8 cellular contexts compared by ENCODE assay signal in the genomic region with DNA sequence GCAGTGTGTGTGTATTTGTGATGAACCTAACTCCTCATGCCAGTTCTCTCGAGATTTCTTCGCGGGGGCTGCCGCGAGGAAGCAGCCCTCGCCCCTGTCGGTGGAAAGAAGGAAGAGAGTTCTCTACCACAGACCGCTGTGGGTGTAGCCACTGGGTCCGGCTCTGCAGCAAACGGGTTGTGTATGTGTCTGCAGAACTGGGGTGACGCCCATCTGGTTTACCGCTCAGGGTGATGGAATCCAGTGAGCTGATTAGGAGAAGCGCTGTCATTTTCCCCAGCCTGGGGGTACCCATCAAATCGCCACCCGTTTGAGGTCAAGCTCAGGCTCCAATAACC. TPM values are rescaled to one million over a fixed set of nuclear protein-coding genes. Genes with fewer than 3 reads are reported as not detected.
A peak's percentile ranks its signal among the peaks of the same experiment; 100 is the strongest.
DNase-seq lines count a peak whose midpoint lies in the region; FAIRE-seq and TF ChIP-seq lines count a peak whose summit lies in the region.

No MANE protein-coding gene starts in this region.

- TF ChIP-seq CTCF in breast epithelium (IDR thresholded peaks at IDR 0.05) (peak in 1 of 3 donors; percentile 12), MCF 10A (IDR thresholded peaks at IDR 0.05; ENCODE audit: unreplicated experiment) (no peak), fibroblast of mammary gland (conservative IDR thresholded peaks at IDR 0.05; ENCODE audit: control insufficient read depth, insufficient read depth, low read depth, low read length) (no peak)

- no peaks in the 10 kb centered on the region for H3K36me3 Mint-ChIP-seq in MCF 10A (ENCODE audit: insufficient read depth, unreplicated experiment)
- no peaks in the 10 kb centered on the region for H3K36me3 Mint-ChIP-seq in activated CD4-positive, alpha-beta memory T cell treated with anti-CD3 and anti-CD28 coated beads, Interleukin-2, amount 10 ng/mL, durations not matched to agents 7 days and 5 days (ENCODE audit: low read depth)

- H3K27ac ChIP-seq in breast epithelium, result no peak overlapping the region
- H3K27ac ChIP-seq in small intestine (ENCODE audit: low read depth in 1 of 2, low read length in 1 of 2), result no peak overlapping the region

- H3K27me3 ChIP-seq in breast epithelium (no peaks in the 10 kb centered on the region), small intestine (ENCODE audit: control insufficient read depth in 2 of 2, insufficient read depth in 2 of 2, low read length in 2 of 2) (no peaks in the 10 kb centered on the region)

- POLR2A ChIA-PET in MCF 10A (lab: Yijun Ruan, JAX) (interaction anchor here (0.5 kb wide), 1 partner anchor 167 kb away, joined by 3 read pairs; no protein-coding TSS in a partner anchor), HEK293T (lab: Yijun Ruan, JAX) (no interaction called here)
- POLR2A ChIA-PET in activated CD4-positive, alpha-beta memory T cell treated with anti-CD3 and anti-CD28 coated beads, Interleukin-2, amount 10 ng/mL, durations not matched to agents 7 days and 5 days (lab: Charles Lee), result interaction anchor here (0.6 to 6.4 kb wide), 16 partner anchors 10 to 470 kb away, joined by 3 to 107 read pairs (median 7); a partner anchor contains a TSS

- BruUV-seq in MCF 10A (replicated peaks; lab: Mats Ljungman, UMichigan), result no TSS peak

- H3K36me3 ChIP-seq in breast epithelium (no peaks in the 10 kb centered on the region), small intestine (ENCODE audit: control insufficient read depth in 2 of 2, insufficient read depth in 2 of 2, low read length in 2 of 2) (no peaks in the 10 kb centered on the region)

- no peaks in the 10 kb centered on the region for H3K27me3 Mint-ChIP-seq in MCF 10A (ENCODE audit: insufficient read depth, unreplicated experiment)
- peaks cover 13% of the 10 kb centered on the region for H3K27me3 Mint-ChIP-seq in activated CD4-positive, alpha-beta memory T cell treated with anti-CD3 and anti-CD28 coated beads, Interleukin-2, amount 10 ng/mL, durations not matched to agents 7 days and 5 days

- TF ChIP-seq POLR2A in breast epithelium (IDR thresholded peaks at IDR 0.05), result no peak

- 1 to 13% (median 5%) methylated on average over 15 of the region's 15 CpGs for WGBS in small intestine, 3 donors

- no peaks in the 10 kb centered on the region for H3K9me3 ChIP-seq in breast epithelium
- H3K9me3 ChIP-seq in small intestine (ENCODE audit: control insufficient read depth, low read depth), result no peaks in the 10 kb centered on the region

- no peaks in the 10 kb centered on the region for H3K9me3 Mint-ChIP-seq in MCF 10A (ENCODE audit: unreplicated experiment)
- H3K9me3 Mint-ChIP-seq in activated CD4-positive, alpha-beta memory T cell treated with anti-CD3 and anti-CD28 coated beads, Interleukin-2, amount 10 ng/mL, durations not matched to agents 7 days and 5 days, result no peaks in the 10 kb centered on the region

- CTCF ChIA-PET in MCF 10A (lab: Yijun Ruan, JAX) (interaction anchor here (0.8 kb wide), 1 partner anchor 34 kb away, joined by 5 read pairs; no protein-coding TSS in a partner anchor), HEK293T (lab: Yijun Ruan, JAX) (interaction anchor here (0.5 to 0.8 kb wide), 3 partner anchors 66 to 1774 kb away, joined by 3 read pairs; no protein-coding TSS in a partner anchor)
- CTCF ChIA-PET in activated CD4-positive, alpha-beta memory T cell treated with anti-CD3 and anti-CD28 coated beads, Interleukin-2, amount 10 ng/mL, durations not matched to agents 7 days and 5 days (lab: Charles Lee), result interaction anchor here (0.6 to 5.0 kb wide), 18 partner anchors 10 to 666 kb away, joined by 3 to 75 read pairs (median 6); a partner anchor contains a TSS

- DNase-seq in breast epithelium (ENCODE audit: low spot score in 2 of 2) (no peak), MCF 10A (ENCODE audit: unreplicated experiment) (no peak), fibroblast of mammary gland (ENCODE audit: low read depth) (peak; percentile 15), small intestine (peak; percentile 47), NCI-H345 (lab: John Stamatoyannopoulos, UW) (no peak), HEK293T (ENCODE audit: extremely low spot score) (no peak), NCI-H2029 (lab: John Stamatoyannopoulos, UW) (no peak)
- DNase-seq in activated CD4-positive, alpha-beta memory T cell treated with anti-CD3 and anti-CD28 coated beads, Interleukin-2, amount 10 ng/mL, durations not matched to agents 7 days and 5 days, result peak; percentile 91

- intact Hi-C loops in breast epithelium (cut with DNase I; ENCODE audit: low total_unique reads) (no loop called here), MCF 10A (cut with micrococcal nuclease) (no loop called here)

- H3K4me3 ChIP-seq in breast epithelium, result peak overlapping the region; percentile 30 to 63 (median 53)
- H3K4me3 ChIP-seq in fibroblast of mammary gland (ENCODE audit: control insufficient read depth, low read depth, low read length), result peak overlapping the region; percentile 9
- H3K4me3 ChIP-seq in small intestine (ENCODE audit: low read depth in 1 of 2, low read length in 2 of 2), result peak overlapping the region in 1 of 2 donors; percentile 35

- H3K4me1 Mint-ChIP-seq in MCF 10A (ENCODE audit: insufficient read depth, unreplicated experiment), result peaks cover 8% of the 10 kb centered on the region
- H3K4me1 Mint-ChIP-seq in activated CD4-positive, alpha-beta memory T cell treated with anti-CD3 and anti-CD28 coated beads, Interleukin-2, amount 10 ng/mL, durations not matched to agents 7 days and 5 days, result peaks cover 52% of the 10 kb centered on the region

- H3K4me1 ChIP-seq in breast epithelium, result peaks cover 17 to 18% of the 10 kb centered on the region in 2 donors
- H3K4me1 ChIP-seq in small intestine (ENCODE audit: control insufficient read depth in 2 of 2, insufficient read depth in 1 of 2, low read depth in 1 of 2, low read length in 1 of 2), result peaks cover 5 to 8% of the 10 kb centered on the region in 2 donors

- no peak overlapping the region for H3K27ac Mint-ChIP-seq in MCF 10A (ENCODE audit: low read depth, unreplicated experiment)
- H3K27ac Mint-ChIP-seq in activated CD4-positive, alpha-beta memory T cell treated with anti-CD3 and anti-CD28 coated beads, Interleukin-2, amount 10 ng/mL, durations not matched to agents 7 days and 5 days, result peak overlapping the region; percentile 99

- FAIRE-seq in small intestine (lab: Jason Lieb, UNC), result no peak

- no peak overlapping the region for H3K4me3 Mint-ChIP-seq in MCF 10A (ENCODE audit: unreplicated experiment)
- H3K4me3 Mint-ChIP-seq in activated CD4-positive, alpha-beta memory T cell treated with anti-CD3 and anti-CD28 coated beads, Interleukin-2, amount 10 ng/mL, durations not matched to agents 7 days and 5 days, result peak overlapping the region; percentile 75

TF ChIP-seq in HEK293T, 16 proteins besides CTCF, POLR2A, EP300 and RAD21:
- no peak for TF ChIP-seq HDGF (IDR thresholded peaks at IDR 0.05; ENCODE audit: borderline replicate concordance)
- TF ChIP-seq ARNT (IDR thresholded peaks at IDR 0.05), result no peak
- no peak for TF ChIP-seq ELF4 (IDR thresholded peaks at IDR 0.05)
- no peak for TF ChIP-seq L3MBTL2 (conservative IDR thresholded peaks at IDR 0.05)
- TF ChIP-seq LEF1 (IDR thresholded peaks at IDR 0.05; ENCODE audit: borderline replicate concordance), result no peak
- TF ChIP-seq SP1 (IDR thresholded peaks at IDR 0.05), result no peak
- no peak for TF ChIP-seq ZNF384 (IDR thresholded peaks at IDR 0.05)
- TF ChIP-seq CTBP1 (IDR thresholded peaks at IDR 0.05; ENCODE audit: borderline replicate concordance), result no peak
- TF ChIP-seq FOXM1 (IDR thresholded peaks at IDR 0.05; ENCODE audit: borderline replicate concordance), result no peak
- TF ChIP-seq NFRKB (IDR thresholded peaks at IDR 0.05), result no peak
- TF ChIP-seq, protein P1, sequence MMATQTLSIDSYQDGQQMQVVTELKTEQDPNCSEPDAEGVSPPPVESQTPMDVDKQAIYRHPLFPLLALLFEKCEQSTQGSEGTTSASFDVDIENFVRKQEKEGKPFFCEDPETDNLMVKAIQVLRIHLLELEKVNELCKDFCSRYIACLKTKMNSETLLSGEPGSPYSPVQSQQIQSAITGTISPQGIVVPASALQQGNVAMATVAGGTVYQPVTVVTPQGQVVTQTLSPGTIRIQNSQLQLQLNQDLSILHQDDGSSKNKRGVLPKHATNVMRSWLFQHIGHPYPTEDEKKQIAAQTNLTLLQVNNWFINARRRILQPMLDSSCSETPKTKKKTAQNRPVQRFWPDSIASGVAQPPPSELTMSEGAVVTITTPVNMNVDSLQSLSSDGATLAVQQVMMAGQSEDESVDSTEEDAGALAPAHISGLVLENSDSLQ (IDR thresholded peaks at IDR 0.05), result no peak
- no peak for TF ChIP-seq BHLHE40 (IDR thresholded peaks at IDR 0.05; ENCODE audit: borderline replicate concordance)
- no peak for TF ChIP-seq FOXK2 (IDR thresholded peaks at IDR 0.05)
- no peak for TF ChIP-seq FOXA1 (IDR thresholded peaks at IDR 0.05)
- TF ChIP-seq SUZ12 (IDR thresholded peaks at IDR 0.05), result no peak
- no peak for TF ChIP-seq TARDBP (IDR thresholded peaks at IDR 0.05)

RNA-seq across cellular contexts. Expression of a gene that starts 7.7 kb away (rescaled TPM):
- 10 to 100 TPM in 2 of 3 donors, 1 to 10 TPM in 1; 6.6 to 21.3 (median 16.8) TPM for total RNA-seq in breast epithelium
- total RNA-seq in MCF 10A (2022), result 1.4 and 1.6 TPM in 2 replicates
- total RNA-seq in activated CD4-positive, alpha-beta memory T cell treated with anti-CD3 and anti-CD28 coated beads, Interleukin-2, amount 10 ng/mL, durations not matched to agents 7 days and 5 days, result 1 to 10 TPM; 5.3 to 5.6 TPM
- 1 to 10 TPM in 2 of 3 donors, under 1 TPM in 1; 0.67 to 7.3 (median 1.4) TPM for polyA plus RNA-seq in small intestine

RNA-seq across cellular contexts. Expression of a gene that starts 22.1 kb away (rescaled TPM):
- total RNA-seq in breast epithelium (10 to 100 TPM in 1 of 3 donors, 1 to 10 TPM in 2; 8.5 to 13.0 (median 9.2) TPM), MCF 10A (2022) (14.4 and 17.9 TPM in 2 replicates)
- total RNA-seq in activated CD4-positive, alpha-beta memory T cell treated with anti-CD3 and anti-CD28 coated beads, Interleukin-2, amount 10 ng/mL, durations not matched to agents 7 days and 5 days, result 10 to 100 TPM; 11.3 to 13.6 TPM
- polyA plus RNA-seq in small intestine, result 1 to 10 TPM in 2 of 3 donors, not detected in 1; 3.0 to 4.0 TPM

RNA-seq across cellular contexts. Expression of a gene that starts 25.6 kb away (rescaled TPM):
- total RNA-seq in breast epithelium, result 10 to 100 TPM; 28.5 to 41.3 (median 31.2) TPM
- total RNA-seq in MCF 10A (2022), result 49.0 and 52.6 TPM in 2 replicates
- total RNA-seq in activated CD4-positive, alpha-beta memory T cell treated with anti-CD3 and anti-CD28 coated beads, Interleukin-2, amount 10 ng/mL, durations not matched to agents 7 days and 5 days, result 10 to 100 TPM; 76.6 to 80.4 TPM
- 10 to 100 TPM; 19.7 to 29.0 (median 21.9) TPM for polyA plus RNA-seq in small intestine

RNA-seq across cellular contexts. Expression of a gene that starts 46.5 kb away (rescaled TPM):
- total RNA-seq in breast epithelium (100 to 1,000 TPM in 1 of 3 donors, 10 to 100 TPM in 2; 34.1 to 114 (median 56.0) TPM), MCF 10A (2022) (29.6 and 34.5 TPM in 2 replicates)
- total RNA-seq in activated CD4-positive, alpha-beta memory T cell treated with anti-CD3 and anti-CD28 coated beads, Interleukin-2, amount 10 ng/mL, durations not matched to agents 7 days and 5 days, result 100 to 1,000 TPM; 112 to 118 TPM
- polyA plus RNA-seq in small intestine, result 100 to 1,000 TPM in 2 of 3 donors, 10 to 100 TPM in 1; 66.4 to 326 (median 304) TPM

RNA-seq across cellular contexts. Expression of a gene that starts 48.2 kb away (rescaled TPM):
- total RNA-seq in breast epithelium, result 10 to 100 TPM in 1 of 3 donors, 1 to 10 TPM in 2; 7.9 to 29.3 (median 9.8) TPM
- total RNA-seq in MCF 10A (2022), result 2.8 and 4.9 TPM in 2 replicates
- total RNA-seq in activated CD4-positive, alpha-beta memory T cell treated with anti-CD3 and anti-CD28 coated beads, Interleukin-2, amount 10 ng/mL, durations not matched to agents 7 days and 5 days, result 10 to 100 TPM; 18.5 to 19.3 TPM
- 1 to 10 TPM; 6.5 to 9.4 (median 8.7) TPM for polyA plus RNA-seq in small intestine

Comparison
In these comparisons a context has a peak if more than half of its experiments do, and no peak if none do; other contexts are left out.
1. DNase-seq: peak in activated CD4-positive, alpha-beta memory T cell treated with anti-CD3 and anti-CD28 coated beads, Interleukin-2, amount 10 ng/mL, durations not matched to agents 7 days and 5 days (single experiment), fibroblast of mammary gland (single experiment) and small intestine (single experiment); none in breast epithelium (0 of 2), MCF 10A (single experiment), NCI-H345 (single experiment), HEK293T (single experiment) and NCI-H2029 (single experiment).